8 cellular contexts compared by ENCODE assay signal in the genomic region with DNA sequence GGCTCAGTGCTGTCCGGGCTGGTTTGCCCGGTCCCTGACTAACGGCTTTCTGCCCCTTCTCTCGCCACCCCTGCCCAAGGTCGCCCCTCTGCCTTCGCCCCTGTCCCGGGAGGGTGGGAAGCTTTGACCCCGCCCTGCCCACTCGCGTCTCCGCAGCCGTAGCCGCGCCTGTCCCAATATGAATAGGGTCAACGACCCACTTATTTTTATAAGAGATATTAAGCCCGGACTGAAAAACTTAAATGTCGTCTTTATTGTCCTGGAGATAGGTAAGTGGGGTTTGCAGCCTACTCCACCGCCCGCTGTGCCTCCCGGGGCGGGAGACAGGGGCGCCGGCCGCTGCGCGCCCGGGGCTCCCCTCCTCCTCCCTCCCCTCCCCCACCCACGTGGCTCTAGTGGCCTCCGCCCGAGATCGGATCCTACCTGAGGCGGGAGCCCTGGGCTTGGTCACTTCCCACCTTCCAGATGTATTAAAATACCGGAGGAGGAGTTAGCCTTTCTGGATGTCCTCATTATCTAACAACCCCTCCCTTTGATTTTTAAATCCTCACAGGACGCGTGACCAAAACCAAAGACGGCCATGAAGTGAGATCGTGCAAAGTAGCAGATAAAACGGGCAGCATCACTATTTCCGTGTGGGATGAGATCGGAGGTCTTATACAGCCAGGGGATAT. TPM values are rescaled to one million over a fixed set of nuclear protein-coding genes. Genes with fewer than 3 reads are reported as not detected.
DNase-seq lines count a peak whose midpoint lies in the region; ATAC-seq and TF ChIP-seq lines count a peak whose summit lies in the region.

No MANE protein-coding gene starts in this region.

- 4% methylated on average over 40 of the region's 40 CpGs for WGBS in liver

- H3K27ac ChIP-seq in CD4-positive, alpha-beta memory T cell (ENCODE audit: low read depth, low read length), result peak overlapping the region; percentile 83
- H3K27ac ChIP-seq in HUES6 (ENCODE audit: low read depth, low read length) (peak overlapping the region; percentile 67; the same call in 1 of the 2 replicates), liver (ENCODE audit: low read depth in 1 of 2, low read length in 2 of 2) (peak overlapping the region; percentile 82 to 99)

- peaks cover 73% of the 10 kb centered on the region for H3K4me1 ChIP-seq in CD4-positive, alpha-beta memory T cell (ENCODE audit: insufficient read depth, low read length)
- H3K4me1 ChIP-seq in HUES6 (ENCODE audit: control insufficient read depth, insufficient read depth, low read length), result peaks cover 7% of the 10 kb centered on the region
- H3K4me1 ChIP-seq in liver (ENCODE audit: control insufficient read depth in 4 of 4, insufficient read depth in 4 of 4, low read length in 3 of 4), result peaks cover 0 to 15% (median 3%) of the 10 kb centered on the region in 4 donors

- H3K9ac ChIP-seq in HUES6 (ENCODE audit: low read length), result peak overlapping the region; percentile 86
- H3K9ac ChIP-seq in liver (ENCODE audit: low read depth in 1 of 2, low read length in 2 of 2), result peak overlapping the region; percentile 86 to 92

- no peak for TF ChIP-seq RAD21 in liver (IDR thresholded peaks at IDR 0.05)

- no peaks in the 10 kb centered on the region for H3K27me3 Mint-ChIP-seq in CD4-positive, alpha-beta memory T cell
- no peaks in the 10 kb centered on the region for H3K27me3 Mint-ChIP-seq in activated B cell treated with CpG ODN at 0.5 μM for 24 hours

- peak overlapping the region; percentile 84 for H3K4me3 ChIP-seq in CD4-positive, alpha-beta memory T cell (ENCODE audit: low read length in 2 of 2)
- peak overlapping the region; percentile 85 for H3K4me3 ChIP-seq in HUES6 (ENCODE audit: low read depth, low read length)
- H3K4me3 ChIP-seq in liver (ENCODE audit: low read depth in 1 of 3, low read length in 3 of 3), result peak overlapping the region; percentile 69 to 85 (median 70)

- intact Hi-C loops in CD4-positive, alpha-beta memory T cell (cut with micrococcal nuclease), result loop anchor here (1.0 to 10.0 kb wide), 6 partner anchors 62 to 1896 kb away; a partner anchor contains a TSS
- intact Hi-C loops in activated B cell treated with CpG ODN at 0.5 μM for 24 hours (cut with micrococcal nuclease), result loop anchor here (1.0 to 10.0 kb wide), 10 partner anchors 8 to 1916 kb away; a partner anchor contains a TSS

- CTCF ChIA-PET in CD4-positive, alpha-beta memory T cell (lab: Charles Lee; ENCODE audit: partially characterized antibody), result interaction anchor here (0.9 to 4.4 kb wide), 12 partner anchors 13 to 484 kb away, joined by 3 to 42 read pairs (median 4); no protein-coding TSS in a partner anchor
- CTCF ChIA-PET in activated B cell treated with CpG ODN at 0.5 μM for 24 hours (lab: Charles Lee), result interaction anchor here (3.1 kb wide), 2 partner anchors 61 to 112 kb away, joined by 9 to 17 read pairs; no protein-coding TSS in a partner anchor

- peaks cover 16 to 34% of the 10 kb centered on the region in 2 donors for H3K36me3 Mint-ChIP-seq in CD4-positive, alpha-beta memory T cell
- peaks cover 45% of the 10 kb centered on the region for H3K36me3 Mint-ChIP-seq in activated B cell treated with CpG ODN at 0.5 μM for 24 hours (ENCODE audit: low read depth)

- H3K4me3 Mint-ChIP-seq in CD4-positive, alpha-beta memory T cell, result peak overlapping the region; percentile 90 to 100 (median 99)
- peak overlapping the region; percentile 97 for H3K4me3 Mint-ChIP-seq in activated B cell treated with CpG ODN at 0.5 μM for 24 hours

- H3K36me3 ChIP-seq in CD4-positive, alpha-beta memory T cell (ENCODE audit: insufficient read depth, low read length), result peaks cover 20% of the 10 kb centered on the region
- H3K36me3 ChIP-seq in HUES6 (ENCODE audit: control insufficient read depth, insufficient read depth, low read length) (peaks cover 16% of the 10 kb centered on the region), liver (ENCODE audit: control insufficient read depth in 4 of 4, insufficient read depth in 3 of 4, low read depth in 1 of 4, low read length in 3 of 4) (peaks cover 3 to 11% (median 5%) of the 10 kb centered on the region in 4 donors)

- POLR2A ChIA-PET in CD4-positive, alpha-beta memory T cell (lab: Charles Lee; ENCODE audit: partially characterized antibody), result interaction anchor here (0.7 to 13.4 kb wide), 38 partner anchors 7 to 1145 kb away, joined by 3 to 602 read pairs (median 6); a partner anchor contains a TSS
- POLR2A ChIA-PET in activated B cell treated with CpG ODN at 0.5 μM for 24 hours (lab: Charles Lee), result interaction anchor here (0.6 to 7.9 kb wide), 36 partner anchors 8 to 1271 kb away, joined by 3 to 380 read pairs (median 8); no protein-coding TSS in a partner anchor

- peak overlapping the region; percentile 97 to 100 (median 99) for H3K27ac Mint-ChIP-seq in CD4-positive, alpha-beta memory T cell
- peak overlapping the region; percentile 99 for H3K27ac Mint-ChIP-seq in activated B cell treated with CpG ODN at 0.5 μM for 24 hours

- ATAC-seq in GM21360 (IDR thresholded peaks at IDR 0.05; ENCODE audit: unreplicated experiment), result peak; percentile 2
- ATAC-seq in activated B cell treated with CpG ODN at 0.5 μM for 24 hours (ENCODE audit: low read depth), result peak; percentile 12
- no peak for ATAC-seq in GM18861 (IDR thresholded peaks at IDR 0.05; ENCODE audit: unreplicated experiment)

- H3K9me3 ChIP-seq in CD4-positive, alpha-beta memory T cell (ENCODE audit: control insufficient read depth in 1 of 2, low read length in 2 of 2), result no peaks in the 10 kb centered on the region
- H3K9me3 ChIP-seq in HUES6 (ENCODE audit: control insufficient read depth, insufficient read depth, low read depth, low read length), result no peaks in the 10 kb centered on the region; the same call in 1 of the 2 replicates
- H3K9me3 ChIP-seq in liver (ENCODE audit: control insufficient read depth in 4 of 4, low read length in 3 of 4), result no peaks in the 10 kb centered on the region

- no peaks in the 10 kb centered on the region for H3K27me3 ChIP-seq in CD4-positive, alpha-beta memory T cell (ENCODE audit: insufficient read depth, low read length)
- H3K27me3 ChIP-seq in HUES6 (ENCODE audit: control insufficient read depth, insufficient read depth, low read length) (peaks cover 8% of the 10 kb centered on the region; the same call in 1 of the 2 replicates), liver (ENCODE audit: control insufficient read depth in 4 of 4, insufficient read depth in 4 of 4, low read length in 3 of 4) (no peaks in the 10 kb centered on the region)

- TF ChIP-seq CTCF in activated B cell treated with CpG ODN at 0.5 μM for 24 hours (IDR thresholded peaks at IDR 0.05) (no peak), liver (IDR thresholded peaks at IDR 0.05; ENCODE audit: low read depth, low read length, missing input control) (no peak)

- peaks cover 38 to 88% (median 58%) of the 10 kb centered on the region in 4 donors for H3K4me1 Mint-ChIP-seq in CD4-positive, alpha-beta memory T cell
- H3K4me1 Mint-ChIP-seq in activated B cell treated with CpG ODN at 0.5 μM for 24 hours, result peaks cover 67% of the 10 kb centered on the region

- H3K9me3 Mint-ChIP-seq in CD4-positive, alpha-beta memory T cell, result peaks cover 0 to 4% (median 0%) of the 10 kb centered on the region in 8 donors
- H3K9me3 Mint-ChIP-seq in activated B cell treated with CpG ODN at 0.5 μM for 24 hours, result no peaks in the 10 kb centered on the region

- peak in 2 of 5 donors; percentile 40 to 60 for DNase-seq in CD4-positive, alpha-beta memory T cell
- DNase-seq in activated B cell treated with CpG ODN at 0.5 μM for 24 hours, result no peak
- peak; percentile 12 for DNase-seq in cerebellum (ENCODE audit: low spot score)
- DNase-seq in stimulated activated CD4-positive, alpha-beta T cell treated with anti-CD3 and anti-CD28 coated beads, TNF-alpha, amount 100 ng/mL, for 24 hours (ENCODE audit: low read depth in 3 of 3), result peak; percentile 42 to 78 (median 49)

TF ChIP-seq in liver, 16 proteins besides CTCF, POLR2A, EP300 and RAD21:
- no peak for TF ChIP-seq GABPA (IDR thresholded peaks at IDR 0.05 in 1 of 2, conservative IDR thresholded peaks at IDR 0.05 in 1 of 2)
- TF ChIP-seq RXRA (IDR thresholded peaks at IDR 0.05), result peak in 1 of 2 donors; percentile 11
- no peak for TF ChIP-seq JUND (IDR thresholded peaks at IDR 0.05)
- TF ChIP-seq, protein P1, sequence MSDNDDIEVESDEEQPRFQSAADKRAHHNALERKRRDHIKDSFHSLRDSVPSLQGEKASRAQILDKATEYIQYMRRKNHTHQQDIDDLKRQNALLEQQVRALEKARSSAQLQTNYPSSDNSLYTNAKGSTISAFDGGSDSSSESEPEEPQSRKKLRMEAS (IDR thresholded peaks at IDR 0.05), result peak; percentile 28

RNA-seq across cellular contexts. Expression of a gene that starts 0.6 kb away (rescaled TPM):
- 100 to 1,000 TPM; 107 to 111 TPM for total RNA-seq in CD4-positive, alpha-beta memory T cell
- 10 to 100 TPM; 14.6 to 22.4 TPM for polyA plus RNA-seq in CD4-positive, alpha-beta memory T cell
- 69.6 and 86.0 TPM in 2 replicates for total RNA-seq in activated B cell treated with CpG ODN at 0.5 μM for 24 hours
- 15.3 TPM for total RNA-seq in cerebellum
- 10 to 100 TPM in 1 of 2 donors, 1 to 10 TPM in 1; 9.9 to 26.8 TPM for total RNA-seq in liver
- polyA plus RNA-seq in liver, result 10 to 100 TPM in 1 of 2 donors, 1 to 10 TPM in 1; 3.6 to 35.5 TPM
